Comparison of ENCODE assay signal across 16 cellular contexts in genomic region chr11:21814169-21814568, GRCh38.
DNase-seq lines count a peak whose midpoint lies in the region; ATAC-seq and TF ChIP-seq lines count a peak whose summit lies in the region.
"Had no signal": no experiment of that assay in that cellular context is flagged by ENCODE, and none has a peak within 500 bp of the region (broad histone marks: within the 10 kb centered on the region; RNA-seq: fewer than 3 reads in every experiment).

No MANE protein-coding gene starts in this region.

- no peak overlapping the region for H3K9ac ChIP-seq in endodermal cell (ENCODE audit: extremely low read depth, low read length, poor library complexity, severe bottlenecking)

- H3K4me1 ChIP-seq in foreskin keratinocyte (no peaks in the 10 kb centered on the region), endodermal cell (ENCODE audit: control insufficient read depth, insufficient read depth, low read length) (no peaks in the 10 kb centered on the region)
- H3K4me1 ChIP-seq: suprapubic skin had no signal

- 88 to 96% methylated on average over 1 to 3 of the region's 3 CpGs for WGBS in endodermal cell (ENCODE audit: insufficient coverage in 1 of 2, insufficient read length in 1 of 2), 2 experiments

- H3K27ac Mint-ChIP-seq in endodermal cell: no peak overlapping the region

- peak; percentile 5 for DNase-seq in A172 (ENCODE audit: low spot score)
- peak; percentile 18 for DNase-seq in Caki2 (ENCODE audit: low read depth)
- DNase-seq in RKO (ENCODE audit: low spot score): peak; percentile 26
- DNase-seq in foreskin keratinocyte: peak; percentile 11 to 32
- DNase-seq in endodermal cell: no peak
- no peak for DNase-seq in T-helper 2 cell
- DNase-seq: activated naive CD4-positive, alpha-beta T cell treated with Interleukin-2 at 50 U/mL for 16 hours; activated T-cell treated with anti-CD3 and anti-CD28 coated beads for 4 hours; GOT3; Karpas-422; stimulated activated CD4-positive, alpha-beta T cell treated with anti-CD3 and anti-CD28 coated beads, Interleukin-4, amount 100 ng/mL, for 4 hours had no signal

- no peaks in the 10 kb centered on the region for H3K27me3 Mint-ChIP-seq in endodermal cell (ENCODE audit: insufficient read depth)

- no peak overlapping the region for H3K27ac ChIP-seq in foreskin keratinocyte
- no peak overlapping the region for H3K27ac ChIP-seq in endodermal cell (ENCODE audit: low read depth, low read length)
- H3K27ac ChIP-seq: epithelial cell of prostate, suprapubic skin had no signal

- no peaks in the 10 kb centered on the region for H3K36me3 ChIP-seq in endodermal cell (ENCODE audit: control insufficient read depth, insufficient read depth, low read length)
- H3K36me3 ChIP-seq: suprapubic skin had no signal

- in situ Hi-C loops in Caki2 (cut with HindIII; ENCODE audit: low pct_unique_long_range_greater_than_20kb, low sequenced_read_pairs): no loop called here

- no peaks in the 10 kb centered on the region for H3K9me3 Mint-ChIP-seq in endodermal cell

- no peaks in the 10 kb centered on the region for H3K9me3 ChIP-seq in endodermal cell (ENCODE audit: control insufficient read depth, low read length)
- H3K9me3 ChIP-seq: suprapubic skin had no signal

- no peak overlapping the region for H3K4me3 Mint-ChIP-seq in endodermal cell

- TF ChIP-seq CTCF in foreskin keratinocyte (conservative IDR thresholded peaks at IDR 0.05) (no peak), endodermal cell (conservative IDR thresholded peaks at IDR 0.05) (no peak)

- peaks cover 11% of the 10 kb centered on the region for H3K4me1 Mint-ChIP-seq in endodermal cell

- ATAC-seq in foreskin keratinocyte (no peak), GM21447 (IDR thresholded peaks at IDR 0.05; ENCODE audit: unreplicated experiment) (no peak), HG02642 (IDR thresholded peaks at IDR 0.05; ENCODE audit: poor library complexity, unreplicated experiment) (no peak)

- H3K36me3 Mint-ChIP-seq in endodermal cell (ENCODE audit: low read depth): peaks cover 2% of the 10 kb centered on the region

- no peak overlapping the region for H3K4me3 ChIP-seq in endodermal cell (ENCODE audit: low read length)
- H3K4me3 ChIP-seq: smooth muscle cell, suprapubic skin had no signal

- no peaks in the 10 kb centered on the region for H3K27me3 ChIP-seq in foreskin keratinocyte
- H3K27me3 ChIP-seq in endodermal cell (ENCODE audit: control insufficient read depth, insufficient read depth, low read length, poor library complexity, severe bottlenecking): no peaks in the 10 kb centered on the region
- H3K27me3 ChIP-seq: suprapubic skin had no signal

Comparison
In these comparisons a context has a peak if more than half of its experiments do, and no peak if none do; other contexts are left out.
1. DNase-seq: peak in A172 (single experiment), Caki2 (single experiment), RKO (single experiment) and foreskin keratinocyte (2 of 2); none in endodermal cell (single experiment) and T-helper 2 cell (0 of 5).